ENCODE assay signal across 16 cellular contexts in genomic region chr5:168464214-168464613, GRCh38.
"Had no signal": no experiment of that assay in that cellular context is flagged by ENCODE, and none has a peak within 500 bp of the region (broad histone marks: within the 10 kb centered on the region; RNA-seq: fewer than 3 reads in every experiment).

No MANE protein-coding gene starts in this region.

- H3K4me3 ChIP-seq: body of pancreas, coronary artery, gastroesophageal sphincter, left ventricle myocardium inferior, ovary, sigmoid colon had no signal

- H3K9me3 ChIP-seq: body of pancreas, gastroesophageal sphincter, left ventricle myocardium inferior, ovary, sigmoid colon had no signal

- DNase-seq: activated CD4-positive, alpha-beta T cell treated with anti-CD3 and anti-CD28 coated beads for 4 hours; activated CD8-positive, alpha-beta T cell treated with anti-CD3 and anti-CD28 coated beads, Interleukin-2, amount 10 ng/mL, durations not matched to agents 7 days and 5 days; activated naive CD4-positive, alpha-beta T cell treated with anti-CD3 and anti-CD28 coated beads, Interleukin-2, amount 50 U/mL, for 16 hours; amniotic stem cell; body of pancreas; central memory CD4-positive, alpha-beta T cell; effector CD4-positive, alpha-beta T cell; left ventricle myocardium inferior; ovary; sigmoid colon; stimulated activated naive CD4-positive, alpha-beta T cell treated with Interleukin-2 at 50 U/mL for 16 hours; trophoblast cell had no signal

- H3K4me1 ChIP-seq: body of pancreas, gastroesophageal sphincter, left ventricle myocardium inferior, sigmoid colon had no signal

- ATAC-seq: activated CD8-positive, alpha-beta T cell treated with anti-CD3 and anti-CD28 coated beads, Interleukin-2, amount 10 ng/mL, durations not matched to agents 7 days and 5 days; body of pancreas; gastroesophageal sphincter had no signal

- H3K27me3 ChIP-seq: body of pancreas, gastroesophageal sphincter, ovary, sigmoid colon had no signal

- H3K27ac ChIP-seq: body of pancreas, coronary artery, gastroesophageal sphincter, left ventricle myocardium inferior, ovary, sigmoid colon had no signal

- H3K36me3 ChIP-seq: gastroesophageal sphincter, left ventricle myocardium inferior, ovary, sigmoid colon had no signal

- FAIRE-seq: endothelial cell of umbilical vein, keratinocyte had no signal
